Comparison of ENCODE assay signal across 8 cellular contexts in the genomic region with DNA sequence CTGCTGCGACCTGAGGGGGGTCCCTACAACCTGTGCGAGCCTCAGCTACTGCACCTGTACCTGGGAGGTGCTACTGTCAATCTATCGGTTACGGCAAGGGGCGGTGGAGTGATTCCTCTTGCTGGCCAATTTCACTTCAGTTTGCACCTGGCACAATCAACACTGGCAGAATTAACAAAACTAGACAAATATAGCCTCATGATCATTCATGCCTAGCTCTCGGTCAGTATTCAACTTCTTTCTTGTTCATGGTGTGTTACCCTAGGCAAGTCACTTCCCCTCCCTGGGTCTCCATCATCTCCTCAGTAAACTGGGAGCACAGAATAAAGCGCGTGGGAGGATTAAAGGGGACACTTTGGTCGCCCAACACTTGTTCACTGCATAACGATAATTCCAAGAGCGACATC.
A peak's percentile ranks its signal among the peaks of the same experiment; 100 is the strongest.
DNase-seq lines count a peak whose midpoint lies in the region; ATAC-seq and TF ChIP-seq lines count a peak whose summit lies in the region.

No MANE protein-coding gene starts in this region.

- H3K9me3 ChIP-seq in MM.1S (replicated peaks; ENCODE audit: insufficient read depth, low read length) (no peaks in the 10 kb centered on the region), neutrophil (no peaks in the 10 kb centered on the region)
- H3K9me3 ChIP-seq in effector memory CD4-positive, alpha-beta T cell (ENCODE audit: control insufficient read depth, low read length): no peaks in the 10 kb centered on the region

- H3K27me3 ChIP-seq in MM.1S (replicated peaks; ENCODE audit: insufficient read depth, low read length) (no peaks in the 10 kb centered on the region), neutrophil (no peaks in the 10 kb centered on the region)
- no peaks in the 10 kb centered on the region for H3K27me3 ChIP-seq in effector memory CD4-positive, alpha-beta T cell (replicated peaks; ENCODE audit: control insufficient read depth, insufficient read depth, low read length, poor library complexity, severe bottlenecking)

- H3K9ac ChIP-seq in MM.1S (ENCODE audit: low read length): peak overlapping the region; percentile 85

- peaks cover 76% of the 10 kb centered on the region for H3K79me2 ChIP-seq in MM.1S (ENCODE audit: low read length)

- peak overlapping the region; percentile 65 for H3K27ac ChIP-seq in MM.1S (ENCODE audit: low read length)
- peak overlapping the region; percentile 85 for H3K27ac ChIP-seq in effector memory CD4-positive, alpha-beta T cell (ENCODE audit: insufficient read depth, low read length, poor library complexity, severe bottlenecking)
- peak overlapping the region; percentile 93 for H3K27ac ChIP-seq in neutrophil

- TF ChIP-seq CTCF in MM.1S (IDR thresholded peaks at IDR 0.05; ENCODE audit: low read length): no peak
- TF ChIP-seq CTCF in neutrophil (IDR thresholded peaks at IDR 0.05): no peak

- H3K4me3 ChIP-seq in MM.1S (ENCODE audit: low read length): peak overlapping the region; percentile 88
- peak overlapping the region; percentile 87 for H3K4me3 ChIP-seq in effector memory CD4-positive, alpha-beta T cell (ENCODE audit: insufficient read depth, low read depth, low read length, poor library complexity, severe bottlenecking)
- H3K4me3 ChIP-seq in neutrophil (ENCODE audit: low read depth in 1 of 2, low read length in 1 of 2): peak overlapping the region; percentile 91 to 92

- H3K4me2 ChIP-seq in MM.1S (ENCODE audit: low read depth, low read length): peak overlapping the region; percentile 86

- H4K20me1 ChIP-seq in MM.1S (ENCODE audit: insufficient read depth, low read length): no peaks in the 10 kb centered on the region

- no peaks in the 10 kb centered on the region; the same call in 1 of the 2 replicates for H3K36me3 ChIP-seq in MM.1S (replicated peaks; ENCODE audit: insufficient read depth, low read length)
- H3K36me3 ChIP-seq in effector memory CD4-positive, alpha-beta T cell (ENCODE audit: control insufficient read depth, insufficient read depth, low read length): peaks cover 15% of the 10 kb centered on the region
- peaks cover 15% of the 10 kb centered on the region for H3K36me3 ChIP-seq in neutrophil

- ATAC-seq in GM18858 (IDR thresholded peaks at IDR 0.05; ENCODE audit: unreplicated experiment) (peak; percentile 3), GM18511 (IDR thresholded peaks at IDR 0.05; ENCODE audit: unreplicated experiment) (no peak), HG02763 (IDR thresholded peaks at IDR 0.05; ENCODE audit: unreplicated experiment) (no peak)

- DNase-seq in MM.1S: no peak
- DNase-seq in effector memory CD4-positive, alpha-beta T cell: no peak
- DNase-seq in GM03348 (ENCODE audit: low spot score): no peak
- DNase-seq in AML-193 (lab: John Stamatoyannopoulos, UW): no peak

- H3K4me1 ChIP-seq in MM.1S (ENCODE audit: low read length) (peaks cover 16% of the 10 kb centered on the region), neutrophil (ENCODE audit: control insufficient read depth in 1 of 2, insufficient read depth in 1 of 2, low read depth in 1 of 2, low read length in 1 of 2) (peaks cover 48 to 53% of the 10 kb centered on the region in 2 experiments)
- H3K4me1 ChIP-seq in effector memory CD4-positive, alpha-beta T cell (ENCODE audit: control insufficient read depth, insufficient read depth, low read length, poor library complexity, severe bottlenecking): peaks cover 28% of the 10 kb centered on the region

- peaks cover 25% of the 10 kb centered on the region for H3F3A ChIP-seq in MM.1S (ENCODE audit: insufficient read depth, low read length)

- no peaks in the 10 kb centered on the region for H3K9me2 ChIP-seq in MM.1S (replicated peaks; ENCODE audit: insufficient read depth, low read length)

- H2AFZ ChIP-seq in MM.1S (ENCODE audit: low read length): peak overlapping the region; percentile 71
